1 cellular context compared by ENCODE assay signal in genomic region chr3:78888650-78889049, GRCh38.
TF ChIP-seq lines count a peak whose summit lies in the region.

No MANE protein-coding gene starts in this region.

TF ChIP-seq in WTC11, 78 proteins besides CTCF, POLR2A, EP300 and RAD21 (continued from another document):
- TF ChIP-seq, protein P1, sequence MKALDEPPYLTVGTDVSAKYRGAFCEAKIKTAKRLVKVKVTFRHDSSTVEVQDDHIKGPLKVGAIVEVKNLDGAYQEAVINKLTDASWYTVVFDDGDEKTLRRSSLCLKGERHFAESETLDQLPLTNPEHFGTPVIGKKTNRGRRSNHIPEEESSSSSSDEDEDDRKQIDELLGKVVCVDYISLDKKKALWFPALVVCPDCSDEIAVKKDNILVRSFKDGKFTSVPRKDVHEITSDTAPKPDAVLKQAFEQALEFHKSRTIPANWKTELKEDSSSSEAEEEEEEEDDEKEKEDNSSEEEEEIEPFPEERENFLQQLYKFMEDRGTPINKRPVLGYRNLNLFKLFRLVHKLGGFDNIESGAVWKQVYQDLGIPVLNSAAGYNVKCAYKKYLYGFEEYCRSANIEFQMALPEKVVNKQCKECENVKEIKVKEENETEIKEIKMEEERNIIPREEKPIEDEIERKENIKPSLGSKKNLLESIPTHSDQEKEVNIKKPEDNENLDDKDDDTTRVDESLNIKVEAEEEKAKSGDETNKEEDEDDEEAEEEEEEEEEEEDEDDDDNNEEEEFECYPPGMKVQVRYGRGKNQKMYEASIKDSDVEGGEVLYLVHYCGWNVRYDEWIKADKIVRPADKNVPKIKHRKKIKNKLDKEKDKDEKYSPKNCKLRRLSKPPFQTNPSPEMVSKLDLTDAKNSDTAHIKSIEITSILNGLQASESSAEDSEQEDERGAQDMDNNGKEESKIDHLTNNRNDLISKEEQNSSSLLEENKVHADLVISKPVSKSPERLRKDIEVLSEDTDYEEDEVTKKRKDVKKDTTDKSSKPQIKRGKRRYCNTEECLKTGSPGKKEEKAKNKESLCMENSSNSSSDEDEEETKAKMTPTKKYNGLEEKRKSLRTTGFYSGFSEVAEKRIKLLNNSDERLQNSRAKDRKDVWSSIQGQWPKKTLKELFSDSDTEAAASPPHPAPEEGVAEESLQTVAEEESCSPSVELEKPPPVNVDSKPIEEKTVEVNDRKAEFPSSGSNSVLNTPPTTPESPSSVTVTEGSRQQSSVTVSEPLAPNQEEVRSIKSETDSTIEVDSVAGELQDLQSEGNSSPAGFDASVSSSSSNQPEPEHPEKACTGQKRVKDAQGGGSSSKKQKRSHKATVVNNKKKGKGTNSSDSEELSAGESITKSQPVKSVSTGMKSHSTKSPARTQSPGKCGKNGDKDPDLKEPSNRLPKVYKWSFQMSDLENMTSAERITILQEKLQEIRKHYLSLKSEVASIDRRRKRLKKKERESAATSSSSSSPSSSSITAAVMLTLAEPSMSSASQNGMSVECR (CRISPR knock-in tag; IDR thresholded peaks at IDR 0.05; ENCODE audit: borderline replicate concordance) = no peak
- TF ChIP-seq TEAD1 (CRISPR knock-in tag; IDR thresholded peaks at IDR 0.05) (no peak), ZNF232 (CRISPR knock-in tag; IDR thresholded peaks at IDR 0.05) (no peak), JUN (CRISPR knock-in tag; IDR thresholded peaks at IDR 0.05) (no peak), JAZF1 (CRISPR knock-in tag; IDR thresholded peaks at IDR 0.05) (no peak)
